In genomic region chr1:85585845-85586244, GRCh38 we compare ENCODE assay signal across 16 cellular contexts. TPM values are rescaled to one million over a fixed set of nuclear protein-coding genes. Genes with fewer than 3 reads are reported as not detected.
DNase-seq lines count a peak whose midpoint lies in the region; ATAC-seq and TF ChIP-seq lines count a peak whose summit lies in the region.
"Had no signal": no experiment of that assay in that cellular context is flagged by ENCODE, and none has a peak within 500 bp of the region (broad histone marks: within the 10 kb centered on the region; RNA-seq: fewer than 3 reads in every experiment).

No MANE protein-coding gene starts in this region.

- H3K27me3 Mint-ChIP-seq in activated naive CD8-positive, alpha-beta T cell treated with anti-CD3 and anti-CD28 coated beads, Interleukin-2, amount 50 U/mL, for 24 hours = peaks cover 35% of the 10 kb centered on the region
- peaks cover 38% of the 10 kb centered on the region for H3K27me3 Mint-ChIP-seq in activated naive CD8-positive, alpha-beta T cell treated with anti-CD3 and anti-CD28 coated beads for 36 hours
- H3K27me3 Mint-ChIP-seq in activated T-helper 17 cell treated with anti-CD3 and anti-CD28 coated beads, Interleukin-2, amount 50 U/mL, for 72 hours = peaks cover 32% of the 10 kb centered on the region

- peaks cover 14% of the 10 kb centered on the region for H3K9me3 Mint-ChIP-seq in activated naive CD8-positive, alpha-beta T cell treated with anti-CD3 and anti-CD28 coated beads, Interleukin-2, amount 50 U/mL, for 24 hours
- peaks cover 8% of the 10 kb centered on the region for H3K9me3 Mint-ChIP-seq in activated naive CD8-positive, alpha-beta T cell treated with anti-CD3 and anti-CD28 coated beads for 36 hours
- H3K9me3 Mint-ChIP-seq in activated T-helper 17 cell treated with anti-CD3 and anti-CD28 coated beads, Interleukin-2, amount 50 U/mL, for 72 hours = peaks cover 11% of the 10 kb centered on the region
- H3K9me3 Mint-ChIP-seq: type B pancreatic cell had no signal

- H3K36me3 ChIP-seq in gastroesophageal sphincter = peaks cover 0 to 15% of the 10 kb centered on the region in 2 donors

- peak; percentile 55 for ATAC-seq in activated naive CD8-positive, alpha-beta T cell treated with anti-CD3 and anti-CD28 coated beads, Interleukin-2, amount 50 U/mL, for 24 hours
- peak; percentile 51 for ATAC-seq in activated T-helper 17 cell treated with anti-CD3 and anti-CD28 coated beads, Interleukin-2, amount 50 U/mL, for 72 hours (replicated peaks)
- peak; percentile 12 for ATAC-seq in gastroesophageal sphincter
- ATAC-seq: left colon had no signal

- H3K9me3 ChIP-seq in gastroesophageal sphincter = no peaks in the 10 kb centered on the region

- TF ChIP-seq POLR2A in gastroesophageal sphincter (IDR thresholded peaks at IDR 0.05) = no peak

- H3K36me3 Mint-ChIP-seq in activated naive CD8-positive, alpha-beta T cell treated with anti-CD3 and anti-CD28 coated beads, Interleukin-2, amount 50 U/mL, for 24 hours (ENCODE audit: low read depth) = peaks cover 8% of the 10 kb centered on the region
- peaks cover 10% of the 10 kb centered on the region for H3K36me3 Mint-ChIP-seq in activated naive CD8-positive, alpha-beta T cell treated with anti-CD3 and anti-CD28 coated beads for 36 hours
- peaks cover 5% of the 10 kb centered on the region for H3K36me3 Mint-ChIP-seq in activated T-helper 17 cell treated with anti-CD3 and anti-CD28 coated beads, Interleukin-2, amount 50 U/mL, for 72 hours (ENCODE audit: low read depth)

- H3K4me3 ChIP-seq in gastroesophageal sphincter = no peak overlapping the region
- H3K4me3 ChIP-seq: spleen had no signal

- no peak for DNase-seq in activated naive CD8-positive, alpha-beta T cell treated with anti-CD3 and anti-CD28 coated beads, Interleukin-2, amount 50 U/mL, for 24 hours
- DNase-seq in activated naive CD8-positive, alpha-beta T cell treated with anti-CD3 and anti-CD28 coated beads for 36 hours = no peak
- DNase-seq in NCI-H128 (lab: John Stamatoyannopoulos, UW; ENCODE audit: unreplicated experiment) = no peak
- DNase-seq in dermis blood vessel endothelial cell = no peak
- DNase-seq in NAMALWA (ENCODE audit: low spot score) = no peak
- no peak for DNase-seq in DMS153 treated with DMSO at 0.1 percent for 48 hours (lab: John Stamatoyannopoulos, UW; ENCODE audit: unreplicated experiment)
- DNase-seq: glutamatergic neuron, left colon, NCI-H2171 treated with DMSO at 0.1 percent for 48 hours, spleen, T-helper 1 cell had no signal

- no peak for TF ChIP-seq EP300 in gastroesophageal sphincter (IDR thresholded peaks at IDR 0.05)

- peak overlapping the region in 1 of 4 donors; percentile 0 for H3K27ac ChIP-seq in gastroesophageal sphincter
- H3K27ac ChIP-seq: spleen had no signal

- TF ChIP-seq CTCF in gastroesophageal sphincter (IDR thresholded peaks at IDR 0.05) = no peak

- H3K4me3 Mint-ChIP-seq in activated naive CD8-positive, alpha-beta T cell treated with anti-CD3 and anti-CD28 coated beads, Interleukin-2, amount 50 U/mL, for 24 hours = no peak overlapping the region
- H3K4me3 Mint-ChIP-seq in activated naive CD8-positive, alpha-beta T cell treated with anti-CD3 and anti-CD28 coated beads for 36 hours = no peak overlapping the region
- no peak overlapping the region for H3K4me3 Mint-ChIP-seq in activated T-helper 17 cell treated with anti-CD3 and anti-CD28 coated beads, Interleukin-2, amount 50 U/mL, for 72 hours
- H3K4me3 Mint-ChIP-seq: activated naive CD8-positive, alpha-beta T cell; dendritic cell treated with granulocyte-macrophage colony-stimulating factor and Interleukin-4, amounts not matched to agents 40 ng/mL and 50 ng/mL, for 4 days; type B pancreatic cell had no signal

- H3K27me3 ChIP-seq in gastroesophageal sphincter = no peaks in the 10 kb centered on the region

- H3K4me1 Mint-ChIP-seq in activated naive CD8-positive, alpha-beta T cell treated with anti-CD3 and anti-CD28 coated beads, Interleukin-2, amount 50 U/mL, for 24 hours = peaks cover 10% of the 10 kb centered on the region
- H3K4me1 Mint-ChIP-seq in activated naive CD8-positive, alpha-beta T cell treated with anti-CD3 and anti-CD28 coated beads for 36 hours = peaks cover 6% of the 10 kb centered on the region
- H3K4me1 Mint-ChIP-seq in activated T-helper 17 cell treated with anti-CD3 and anti-CD28 coated beads, Interleukin-2, amount 50 U/mL, for 72 hours = no peaks in the 10 kb centered on the region

- H3K27ac Mint-ChIP-seq in activated naive CD8-positive, alpha-beta T cell treated with anti-CD3 and anti-CD28 coated beads, Interleukin-2, amount 50 U/mL, for 24 hours = no peak overlapping the region
- H3K27ac Mint-ChIP-seq in activated naive CD8-positive, alpha-beta T cell treated with anti-CD3 and anti-CD28 coated beads for 36 hours = no peak overlapping the region
- H3K27ac Mint-ChIP-seq in activated T-helper 17 cell treated with anti-CD3 and anti-CD28 coated beads, Interleukin-2, amount 50 U/mL, for 72 hours = no peak overlapping the region
- H3K27ac Mint-ChIP-seq: activated naive CD8-positive, alpha-beta T cell; dendritic cell treated with granulocyte-macrophage colony-stimulating factor and Interleukin-4, amounts not matched to agents 40 ng/mL and 50 ng/mL, for 4 days; type B pancreatic cell had no signal

- H3K4me1 ChIP-seq in gastroesophageal sphincter = peaks cover 0 to 40% (median 0%) of the 10 kb centered on the region in 3 donors

RNA-seq across cellular contexts. Expression of gene CCN1, which starts 5.3 kb away (rescaled TPM):
- under 1 TPM in 1 of 2 experiments, not detected in 1; 0.12 TPM for total RNA-seq in activated naive CD8-positive, alpha-beta T cell treated with anti-CD3 and anti-CD28 coated beads for 36 hours
- not detected for total RNA-seq in activated T-helper 17 cell treated with anti-CD3 and anti-CD28 coated beads, Interleukin-2, amount 50 U/mL, for 72 hours
- total RNA-seq in gastroesophageal sphincter = 100 to 1,000 TPM in 1 of 4 donors, 10 to 100 TPM in 3; 41.2 to 121 (median 62.9) TPM
- 148 and 234 TPM in 2 replicates for total RNA-seq in dermis blood vessel endothelial cell

Comparison
In these comparisons a context has a peak if more than half of its experiments do, and no peak if none do; other contexts are left out.
1. RNA of gene CCN1, which starts 5.3 kb away (total RNA-seq): 148 to 234 TPM in dermis blood vessel endothelial cell and 41.2 to 121 TPM in gastroesophageal sphincter; not detected in activated T-helper 17 cell treated with anti-CD3 and anti-CD28 coated beads, Interleukin-2, amount 50 U/mL, for 72 hours and 0.12 TPM in activated naive CD8-positive, alpha-beta T cell treated with anti-CD3 and anti-CD28 coated beads for 36 hours; every median in the first group is over 10 times any median in the second.
2. Peak in every context shown above with its lines, with median percentiles within 50 percentile points of each other: ATAC-seq.